Comparison of ENCODE assay signal across 16 cellular contexts in genomic region chr7:105001652-105002184, GRCh38. TPM values are rescaled to one million over a fixed set of nuclear protein-coding genes. Genes with fewer than 3 reads are reported as not detected.
DNase-seq lines count a peak whose midpoint lies in the region; TF ChIP-seq lines count a peak whose summit lies in the region.
"Had no signal": no experiment of that assay in that cellular context is flagged by ENCODE, and none has a peak within 500 bp of the region (broad histone marks: within the 10 kb centered on the region; RNA-seq: fewer than 3 reads in every experiment).

No MANE protein-coding gene starts in this region.

- H3K36me3 ChIP-seq in BLaER1 = peaks cover 74% of the 10 kb centered on the region
- H3K36me3 ChIP-seq in CD8-positive, alpha-beta memory T cell (ENCODE audit: insufficient read depth, low read length) = no peaks in the 10 kb centered on the region

- peak overlapping the region in 5 of 7 donors; percentile 11 to 44 (median 41) for H3K4me3 Mint-ChIP-seq in CD8-positive, alpha-beta memory T cell
- no peak overlapping the region for H3K4me3 Mint-ChIP-seq in osteocyte (ENCODE audit: unreplicated experiment)
- H3K4me3 Mint-ChIP-seq: CD14-positive monocyte had no signal

- no peak for TF ChIP-seq CTCF in coronary artery (IDR thresholded peaks at IDR 0.05)
- no peak for TF ChIP-seq CTCF in osteocyte (IDR thresholded peaks at IDR 0.05)

- peaks cover 9% of the 10 kb centered on the region for H4K20me1 ChIP-seq in BLaER1

- peaks cover 82 to 96% (median 93%) of the 10 kb centered on the region in 3 donors for H3K4me1 Mint-ChIP-seq in CD8-positive, alpha-beta memory T cell
- H3K4me1 Mint-ChIP-seq in osteocyte (ENCODE audit: unreplicated experiment) = peaks cover 79% of the 10 kb centered on the region

- H3K27ac ChIP-seq in BLaER1 (no peak overlapping the region), coronary artery (peak overlapping the region; percentile 68 to 90)
- H3K27ac ChIP-seq in CD8-positive, alpha-beta memory T cell (ENCODE audit: low read depth, low read length) = no peak overlapping the region
- H3K27ac ChIP-seq: testis had no signal

- no peak for DNase-seq in CD8-positive, alpha-beta memory T cell
- no peak for DNase-seq in coronary artery (ENCODE audit: low spot score)
- DNase-seq in osteocyte (ENCODE audit: extremely low spot score, unreplicated experiment) = no peak
- DNase-seq in GOT3 (lab: John Stamatoyannopoulos, UW) = no peak
- no peak for DNase-seq in nucleus accumbens (lab: John Stamatoyannopoulos, UW)
- no peak for DNase-seq in putamen (ENCODE audit: low spot score)
- DNase-seq in NCI-H187 treated with DMSO at 0.1 percent for 48 hours (lab: John Stamatoyannopoulos, UW) = no peak
- DNase-seq: activated CD4-positive, alpha-beta T cell treated with anti-CD3 and anti-CD28 coated beads, Interleukin-2, amount 50 U/mL, for 4 hours; dermis blood vessel endothelial cell; NCI-H187; NCI-H510A; T1000; testis had no signal

- H3K36me3 Mint-ChIP-seq in CD8-positive, alpha-beta memory T cell = peaks cover 0 to 42% (median 9%) of the 10 kb centered on the region in 3 donors
- H3K36me3 Mint-ChIP-seq in osteocyte (ENCODE audit: unreplicated experiment) = peaks cover 5% of the 10 kb centered on the region

- H3K4me3 ChIP-seq in BLaER1 (no peak overlapping the region), coronary artery (no peak overlapping the region)
- no peak overlapping the region for H3K4me3 ChIP-seq in CD8-positive, alpha-beta memory T cell (ENCODE audit: low read length)
- H3K4me3 ChIP-seq: mucosa of descending colon, testis had no signal

- CTCF ChIA-PET in CD8-positive, alpha-beta memory T cell (lab: Charles Lee) = interaction anchor here (2.7 kb wide), 1 partner anchor 18 kb away, joined by 9 read pairs; no protein-coding TSS in a partner anchor

- peaks cover 38% of the 10 kb centered on the region for H3K9me3 ChIP-seq in BLaER1
- H3K9me3 ChIP-seq in CD8-positive, alpha-beta memory T cell (ENCODE audit: low read length) = no peaks in the 10 kb centered on the region
- H3K9me3 ChIP-seq: mucosa of descending colon, testis had no signal

- no peaks in the 10 kb centered on the region for H3K27me3 Mint-ChIP-seq in CD8-positive, alpha-beta memory T cell
- no peaks in the 10 kb centered on the region for H3K27me3 Mint-ChIP-seq in osteocyte (ENCODE audit: unreplicated experiment)

- POLR2A ChIA-PET in CD8-positive, alpha-beta memory T cell (lab: Charles Lee) = interaction anchor here (0.6 to 1.4 kb wide), 2 partner anchors 15 to 18 kb away, joined by 5 read pairs; no protein-coding TSS in a partner anchor

- H3K9me3 Mint-ChIP-seq in CD8-positive, alpha-beta memory T cell = no peaks in the 10 kb centered on the region
- no peaks in the 10 kb centered on the region for H3K9me3 Mint-ChIP-seq in osteocyte (ENCODE audit: unreplicated experiment)
- H3K9me3 Mint-ChIP-seq: CD14-positive monocyte had no signal

- peak overlapping the region in 7 of 8 donors; percentile 34 to 98 (median 84) for H3K27ac Mint-ChIP-seq in CD8-positive, alpha-beta memory T cell
- H3K27ac Mint-ChIP-seq in osteocyte (ENCODE audit: unreplicated experiment) = peak overlapping the region; percentile 2

- no peak overlapping the region for H3K9ac ChIP-seq in BLaER1

- H3K4me1 ChIP-seq in BLaER1 = peaks cover 55% of the 10 kb centered on the region
- H3K4me1 ChIP-seq in CD8-positive, alpha-beta memory T cell (ENCODE audit: insufficient read depth, low read length) = peaks cover 88% of the 10 kb centered on the region

- no peaks in the 10 kb centered on the region for H3K27me3 ChIP-seq in BLaER1
- no peaks in the 10 kb centered on the region for H3K27me3 ChIP-seq in CD8-positive, alpha-beta memory T cell (ENCODE audit: insufficient read depth, low read length, poor library complexity, severe bottlenecking)
- H3K27me3 ChIP-seq: testis had no signal

- peak overlapping the region; percentile 39 for H3K4me2 ChIP-seq in BLaER1

RNA-seq across cellular contexts. Expression of gene KMT2E, which starts 12.3 kb away (rescaled TPM):
- 10 to 100 TPM; 81.0 to 87.5 TPM for total RNA-seq in CD8-positive, alpha-beta memory T cell
- 237 TPM for polyA plus RNA-seq in CD8-positive, alpha-beta memory T cell
- total RNA-seq in osteocyte = 72.9 and 75.6 TPM in 2 replicates

Comparison
In these comparisons a context has a peak if more than half of its experiments do, and no peak if none do; other contexts are left out.
1. H3K27ac ChIP-seq: peak in coronary artery (2 of 2); none in BLaER1 (single experiment) and CD8-positive, alpha-beta memory T cell (single experiment).